ENCODE assay signal across 10 cellular contexts in genomic region chrX:10922158-10922557, GRCh38.
DNase-seq lines count a peak whose midpoint lies in the region; ATAC-seq and TF ChIP-seq lines count a peak whose summit lies in the region.
"Had no signal": no experiment of that assay in that cellular context is flagged by ENCODE, and none has a peak within 500 bp of the region (broad histone marks: within the 10 kb centered on the region; RNA-seq: fewer than 3 reads in every experiment).

No MANE protein-coding gene starts in this region.

- intact Hi-C loops in activated T-helper 2 cell treated with anti-CD3 and anti-CD28 coated beads, Interferon-gamma antibody, Interleukin-2, Interleukin-4, amounts not matched to agents 10 μg/mL and 5 μg/mL and 100 μg/mL, durations not matched to agents 14 hours and 24 hours and 36 hours (cut with micrococcal nuclease), result no loop called here

- H2AFZ ChIP-seq in fibroblast of lung (ENCODE audit: low read length), result no peak overlapping the region

- H3K4me3 ChIP-seq in RWPE2 (ENCODE audit: severe bottlenecking) (no peak overlapping the region), fibroblast of lung (replicated peaks in 1 of 4; ENCODE audit: control extremely low read depth in 1 of 4, insufficient read depth in 1 of 4, low read depth in 3 of 4, low read length in 4 of 4) (no peak overlapping the region)
- H3K4me3 ChIP-seq: left lung had no signal

- H3K4me1 Mint-ChIP-seq in activated T-helper 2 cell treated with anti-CD3 and anti-CD28 coated beads, Interferon-gamma antibody, Interleukin-2, Interleukin-4, amounts not matched to agents 10 μg/mL and 5 μg/mL and 100 μg/mL, durations not matched to agents 14 hours and 24 hours and 36 hours (ENCODE audit: low read depth), result no peaks in the 10 kb centered on the region

- H3K27ac ChIP-seq in RWPE2 (ENCODE audit: poor library complexity, severe bottlenecking), result peak overlapping the region; percentile 19
- H3K27ac ChIP-seq in fibroblast of lung (ENCODE audit: insufficient read depth, low read length), result no peak overlapping the region
- H3K27ac ChIP-seq: left lung had no signal

- no peaks in the 10 kb centered on the region for H3K36me3 Mint-ChIP-seq in activated T-helper 2 cell treated with anti-CD3 and anti-CD28 coated beads, Interferon-gamma antibody, Interleukin-2, Interleukin-4, amounts not matched to agents 10 μg/mL and 5 μg/mL and 100 μg/mL, durations not matched to agents 14 hours and 24 hours and 36 hours (ENCODE audit: low read depth)

- DNase-seq in GM04503 (ENCODE audit: low read depth), result peak; percentile 70
- DNase-seq in RWPE2 (ENCODE audit: low spot score), result no peak
- peak; percentile 81 to 86 for DNase-seq in fibroblast of lung (ENCODE audit: low read depth in 2 of 2)
- peak; percentile 74 for DNase-seq in pulmonary artery endothelial cell (ENCODE audit: low read depth, low spot score)
- no peak for DNase-seq in activated T-helper 2 cell treated with anti-CD3 and anti-CD28 coated beads, Interferon-gamma antibody, Interleukin-2, Interleukin-4, amounts not matched to agents 10 μg/mL and 5 μg/mL and 100 μg/mL, durations not matched to agents 14 hours and 24 hours and 36 hours (ENCODE audit: low spot score)
- DNase-seq: activated gamma-delta T cell, left lung had no signal

- no peaks in the 10 kb centered on the region for H3K27me3 Mint-ChIP-seq in activated T-helper 2 cell treated with anti-CD3 and anti-CD28 coated beads, Interferon-gamma antibody, Interleukin-2, Interleukin-4, amounts not matched to agents 10 μg/mL and 5 μg/mL and 100 μg/mL, durations not matched to agents 14 hours and 24 hours and 36 hours (ENCODE audit: low read depth)

- TF ChIP-seq CTCF in RWPE2 (IDR thresholded peaks at IDR 0.05; ENCODE audit: poor library complexity, severe bottlenecking) (no peak), fibroblast of lung (conservative IDR thresholded peaks at IDR 0.05 in 1 of 2, IDR thresholded peaks at IDR 0.05 in 1 of 2; ENCODE audit: low read depth in 1 of 2, low read length in 2 of 2) (no peak)

- H3K27me3 ChIP-seq in RWPE2 (ENCODE audit: insufficient read depth, poor library complexity, severe bottlenecking), result no peaks in the 10 kb centered on the region
- no peaks in the 10 kb centered on the region for H3K27me3 ChIP-seq in fibroblast of lung (ENCODE audit: control insufficient read depth, insufficient read depth, low read length)
- H3K27me3 ChIP-seq: left lung had no signal

- no peak overlapping the region for H3K27ac Mint-ChIP-seq in activated T-helper 2 cell treated with anti-CD3 and anti-CD28 coated beads, Interferon-gamma antibody, Interleukin-2, Interleukin-4, amounts not matched to agents 10 μg/mL and 5 μg/mL and 100 μg/mL, durations not matched to agents 14 hours and 24 hours and 36 hours

- no peaks in the 10 kb centered on the region for H3K79me2 ChIP-seq in fibroblast of lung (ENCODE audit: control insufficient read depth, insufficient read depth, low read length)

- no peaks in the 10 kb centered on the region for H3K36me3 ChIP-seq in RWPE2 (ENCODE audit: low read depth)
- no peaks in the 10 kb centered on the region for H3K36me3 ChIP-seq in fibroblast of lung (ENCODE audit: control insufficient read depth, insufficient read depth, low read length)
- H3K36me3 ChIP-seq: left lung had no signal

- no peak overlapping the region for H3K4me3 Mint-ChIP-seq in activated T-helper 2 cell treated with anti-CD3 and anti-CD28 coated beads, Interferon-gamma antibody, Interleukin-2, Interleukin-4, amounts not matched to agents 10 μg/mL and 5 μg/mL and 100 μg/mL, durations not matched to agents 14 hours and 24 hours and 36 hours (ENCODE audit: low read depth)

- H4K20me1 ChIP-seq in fibroblast of lung (ENCODE audit: control insufficient read depth, extremely low read depth, insufficient read depth, low read length), result no peaks in the 10 kb centered on the region

- no peak overlapping the region for H3K4me2 ChIP-seq in fibroblast of lung (ENCODE audit: extremely low read depth, insufficient read depth, low read length)

- H3K4me1 ChIP-seq in RWPE2 (ENCODE audit: insufficient read depth, poor library complexity, severe bottlenecking) (peaks cover 4% of the 10 kb centered on the region), fibroblast of lung (ENCODE audit: control insufficient read depth, extremely low read depth, insufficient read depth, low read length) (peaks cover 7% of the 10 kb centered on the region)
- H3K4me1 ChIP-seq: left lung had no signal

- ATAC-seq in RWPE2 (ENCODE audit: low read depth), result peak; percentile 72; the same call in 2 of the 3 replicates
- no peak for ATAC-seq in HG03039 (IDR thresholded peaks at IDR 0.05; ENCODE audit: unreplicated experiment)
- ATAC-seq in GM18867 (IDR thresholded peaks at IDR 0.05; ENCODE audit: unreplicated experiment), result no peak
- ATAC-seq in GM18858 (IDR thresholded peaks at IDR 0.05; ENCODE audit: unreplicated experiment), result no peak
- ATAC-seq: left lung had no signal

- peaks cover 3% of the 10 kb centered on the region for H3K9me3 Mint-ChIP-seq in activated T-helper 2 cell treated with anti-CD3 and anti-CD28 coated beads, Interferon-gamma antibody, Interleukin-2, Interleukin-4, amounts not matched to agents 10 μg/mL and 5 μg/mL and 100 μg/mL, durations not matched to agents 14 hours and 24 hours and 36 hours

- no peaks in the 10 kb centered on the region for H3K9me3 ChIP-seq in RWPE2 (ENCODE audit: severe bottlenecking)
- H3K9me3 ChIP-seq in fibroblast of lung (ENCODE audit: control insufficient read depth, insufficient read depth, low read depth, low read length), result no peaks in the 10 kb centered on the region
- H3K9me3 ChIP-seq: left lung had no signal

- no peak overlapping the region for H3K9ac ChIP-seq in fibroblast of lung (ENCODE audit: insufficient read depth, low read length)

Comparison
In these comparisons a context has a peak if more than half of its experiments do, and no peak if none do; other contexts are left out.
1. DNase-seq: peak in GM04503 (single experiment), fibroblast of lung (2 of 2) and pulmonary artery endothelial cell (single experiment); none in RWPE2 (single experiment) and activated T-helper 2 cell treated with anti-CD3 and anti-CD28 coated beads, Interferon-gamma antibody, Interleukin-2, Interleukin-4, amounts not matched to agents 10 μg/mL and 5 μg/mL and 100 μg/mL, durations not matched to agents 14 hours and 24 hours and 36 hours (single experiment).